ENCODE assay signal across 13 cellular contexts in the genomic region with DNA sequence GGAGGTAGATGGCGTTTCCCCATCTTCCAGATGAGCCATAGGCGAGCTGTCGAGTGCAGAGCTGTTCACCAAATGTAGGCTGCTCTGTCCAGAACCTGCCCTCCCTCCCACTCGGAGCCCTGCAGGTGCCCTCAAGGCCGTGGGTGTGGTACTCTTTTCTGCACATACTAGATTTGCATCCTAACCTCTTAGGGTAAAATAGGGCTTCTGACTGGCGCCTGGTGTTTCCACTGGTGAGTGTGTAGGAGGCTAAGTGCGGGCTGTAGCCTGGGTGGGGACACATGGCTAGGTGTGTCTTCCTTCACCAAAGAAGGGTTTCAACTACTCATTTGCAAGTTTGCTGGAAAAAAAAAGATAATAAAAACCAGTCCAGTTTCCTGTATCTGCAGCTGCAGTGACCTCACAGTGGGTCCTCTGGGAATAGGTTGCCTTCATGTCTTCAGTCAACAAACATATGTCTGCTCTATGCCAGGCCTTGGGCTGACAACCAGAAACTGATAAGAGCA. TPM values are rescaled to one million over a fixed set of nuclear protein-coding genes. Genes with fewer than 3 reads are reported as not detected.
DNase-seq lines count a peak whose midpoint lies in the region; ATAC-seq and TF ChIP-seq lines count a peak whose summit lies in the region.
"Had no signal": no experiment of that assay in that cellular context is flagged by ENCODE, and none has a peak within 500 bp of the region (broad histone marks: within the 10 kb centered on the region; RNA-seq: fewer than 3 reads in every experiment).

No MANE protein-coding gene starts in this region.

- TF ChIP-seq CTCF in C4-2B (conservative IDR thresholded peaks at IDR 0.05) = no peak
- TF ChIP-seq CTCF in activated B cell treated with CpG ODN at 0.5 μM for 24 hours (IDR thresholded peaks at IDR 0.05) = no peak
- no peak for TF ChIP-seq CTCF in neural progenitor cell (IDR thresholded peaks at IDR 0.05)

- H3K4me2 ChIP-seq in neural progenitor cell = no peak overlapping the region

- no peaks in the 10 kb centered on the region for H3K9me3 ChIP-seq in neural progenitor cell (ENCODE audit: low read depth)
- H3K9me3 ChIP-seq: body of pancreas, uterus had no signal

- no peaks in the 10 kb centered on the region for H4K20me1 ChIP-seq in neural progenitor cell (ENCODE audit: low read depth)

- H3K27ac Mint-ChIP-seq in activated B cell treated with CpG ODN at 0.5 μM for 24 hours (peak overlapping the region; percentile 41), neural progenitor cell (no peak overlapping the region)

- intact Hi-C loops in activated B cell treated with CpG ODN at 0.5 μM for 24 hours (cut with micrococcal nuclease) = loop anchor here (1.0 to 10.0 kb wide), 3 partner anchors 9 to 454 kb away; partner anchors contain the start of gene BIK

- H3K27ac ChIP-seq in C4-2B (peak overlapping the region; percentile 36), neural progenitor cell (no peak overlapping the region)
- H3K27ac ChIP-seq: body of pancreas, uterus had no signal

- no peak overlapping the region for H3K4me3 ChIP-seq in neural progenitor cell
- H3K4me3 ChIP-seq: body of pancreas, uterus had no signal

- peaks cover 4% of the 10 kb centered on the region for H3F3A ChIP-seq in neural progenitor cell (ENCODE audit: low read depth)

- H3K36me3 ChIP-seq in neural progenitor cell = no peaks in the 10 kb centered on the region
- H3K36me3 ChIP-seq: uterus had no signal

- no peak for DNase-seq in activated B cell treated with CpG ODN at 0.5 μM for 24 hours
- no peak for DNase-seq in neural progenitor cell (ENCODE audit: low spot score)
- no peak for DNase-seq in stimulated activated naive CD8-positive, alpha-beta T cell treated with anti-CD3 and anti-CD28 coated beads, Interleukin-15, Interleukin-2, amounts not matched to agents 100 U/mL and 50 U/mL, for 24 hours
- no peak for DNase-seq in OCI-M2 (lab: John Stamatoyannopoulos, UW; ENCODE audit: unreplicated experiment)
- DNase-seq in pons (ENCODE audit: low spot score) = no peak
- DNase-seq: activated CD8-positive, alpha-beta memory T cell treated with anti-CD3 and anti-CD28 coated beads, Interleukin-2, amount 50 U/mL, for 4 hours; body of pancreas; NCI-H524 treated with DMSO at 0.1 percent for 48 hours; uterus had no signal

- peaks cover 19% of the 10 kb centered on the region for H3K27me3 ChIP-seq in neural progenitor cell
- H3K27me3 ChIP-seq: body of pancreas, uterus had no signal

- POLR2A ChIA-PET in activated B cell treated with CpG ODN at 0.5 μM for 24 hours (lab: Charles Lee) = interaction anchor here (0.7 kb wide), 1 partner anchor 103 kb away, joined by 3 read pairs; no protein-coding TSS in a partner anchor

- H3K4me1 Mint-ChIP-seq in activated B cell treated with CpG ODN at 0.5 μM for 24 hours (peaks cover 71% of the 10 kb centered on the region), neural progenitor cell (peaks cover 13% of the 10 kb centered on the region)

- H3K79me2 ChIP-seq in neural progenitor cell (ENCODE audit: low read depth) = no peaks in the 10 kb centered on the region

- H3K4me3 Mint-ChIP-seq in activated B cell treated with CpG ODN at 0.5 μM for 24 hours = peak overlapping the region; percentile 52
- H3K4me3 Mint-ChIP-seq in neural progenitor cell = no peak overlapping the region

- ATAC-seq in GM19324 (IDR thresholded peaks at IDR 0.05; ENCODE audit: low FRiP score, unreplicated experiment) (peak; percentile 77), HG03045 (IDR thresholded peaks at IDR 0.05; ENCODE audit: unreplicated experiment) (peak; percentile 70), activated B cell treated with CpG ODN at 0.5 μM for 24 hours (ENCODE audit: low read depth) (peak; percentile 69)
- ATAC-seq in stimulated activated naive CD8-positive, alpha-beta T cell treated with anti-CD3 and anti-CD28 coated beads, Interleukin-15, Interleukin-2, amounts not matched to agents 100 U/mL and 50 U/mL, for 24 hours = no peak
- ATAC-seq: body of pancreas had no signal

- H3K9me3 Mint-ChIP-seq in activated B cell treated with CpG ODN at 0.5 μM for 24 hours (no peaks in the 10 kb centered on the region), neural progenitor cell (no peaks in the 10 kb centered on the region)

- H3K27me3 Mint-ChIP-seq in activated B cell treated with CpG ODN at 0.5 μM for 24 hours = peaks cover 19% of the 10 kb centered on the region
- peaks cover 5% of the 10 kb centered on the region for H3K27me3 Mint-ChIP-seq in neural progenitor cell (ENCODE audit: insufficient read depth, low read depth)

- H3K36me3 Mint-ChIP-seq in activated B cell treated with CpG ODN at 0.5 μM for 24 hours (ENCODE audit: low read depth) (no peaks in the 10 kb centered on the region), neural progenitor cell (peaks cover 2% of the 10 kb centered on the region)

- CTCF ChIA-PET in activated B cell treated with CpG ODN at 0.5 μM for 24 hours (lab: Charles Lee) = no interaction called here

- no peak overlapping the region for H2AFZ ChIP-seq in neural progenitor cell (replicated peaks)

- no peak overlapping the region for H3K9ac ChIP-seq in neural progenitor cell

- H3K4me1 ChIP-seq in neural progenitor cell = peaks cover 8% of the 10 kb centered on the region
- H3K4me1 ChIP-seq: uterus had no signal

RNA-seq across cellular contexts. Expression of gene BIK, which starts 8.5 kb away (rescaled TPM):
- total RNA-seq in activated B cell treated with CpG ODN at 0.5 μM for 24 hours (2.6 TPM in 2 replicates), neural progenitor cell (ENCODE audit: low replicate concordance) (1.6 and 2.2 TPM in 2 replicates)
- total RNA-seq: fibroblast of lung had no signal

RNA-seq across cellular contexts. Expression of gene MCAT, which starts 24.2 kb away (rescaled TPM):
- total RNA-seq in activated B cell treated with CpG ODN at 0.5 μM for 24 hours = 12.7 and 13.2 TPM in 2 replicates
- 10.5 and 25.4 TPM in 2 replicates for total RNA-seq in neural progenitor cell (ENCODE audit: low replicate concordance)

RNA-seq across cellular contexts. Expression of gene TTLL1, which starts 29.8 kb away (rescaled TPM):
- total RNA-seq in activated B cell treated with CpG ODN at 0.5 μM for 24 hours = 1.2 and 1.5 TPM in 2 replicates
- total RNA-seq in neural progenitor cell (ENCODE audit: low replicate concordance) = 9.4 and 16.0 TPM in 2 replicates

RNA-seq across cellular contexts. Expression of gene TSPO, which starts 32.4 kb away (rescaled TPM):
- 40.9 and 48.2 TPM in 2 replicates for total RNA-seq in activated B cell treated with CpG ODN at 0.5 μM for 24 hours
- 1.6 and 9.9 TPM in 2 replicates for total RNA-seq in neural progenitor cell (ENCODE audit: low replicate concordance)
